Comparison of ENCODE assay signal across 15 cellular contexts in the genomic region with DNA sequence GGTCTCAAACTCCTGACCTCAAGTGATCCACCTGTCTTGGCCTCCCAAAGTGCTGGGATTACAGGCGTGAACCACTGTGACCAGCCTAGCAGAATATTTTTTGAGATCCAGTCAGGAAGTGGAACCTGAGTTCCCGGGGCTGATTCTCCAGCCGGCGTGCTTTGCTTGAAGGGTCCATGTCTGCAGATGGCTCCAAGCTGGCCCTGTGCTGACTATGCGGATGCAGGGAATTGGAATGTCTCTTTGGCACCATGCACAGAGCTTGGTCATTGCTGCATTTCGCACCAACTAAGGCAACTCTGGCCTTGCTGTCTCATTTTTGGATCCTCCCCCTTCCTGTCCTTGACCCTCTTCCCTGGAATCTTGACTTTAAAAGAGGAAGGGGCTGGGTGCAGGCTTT. TPM values are rescaled to one million over a fixed set of nuclear protein-coding genes. Genes with fewer than 3 reads are reported as not detected.
DNase-seq lines count a peak whose midpoint lies in the region; ATAC-seq and TF ChIP-seq lines count a peak whose summit lies in the region.
"Had no signal": no experiment of that assay in that cellular context is flagged by ENCODE, and none has a peak within 500 bp of the region (broad histone marks: within the 10 kb centered on the region; RNA-seq: fewer than 3 reads in every experiment).

No MANE protein-coding gene starts in this region.

- H3K4me1 ChIP-seq in heart right ventricle (peaks cover 44 to 98% (median 72%) of the 10 kb centered on the region in 9 donors), psoas muscle (peaks cover 61% of the 10 kb centered on the region)

- ATAC-seq in heart right ventricle (no peak), Right ventricle myocardium superior (ENCODE audit: poor library complexity) (no peak), psoas muscle (no peak), GM18520 (IDR thresholded peaks at IDR 0.05; ENCODE audit: unreplicated experiment) (no peak), GM19463 (IDR thresholded peaks at IDR 0.05; ENCODE audit: unreplicated experiment) (no peak)
- ATAC-seq: SK-N-SH treated with all-trans-retinoic acid at 6 μM for 48 hours; stimulated activated effector memory CD8-positive, alpha-beta T cell treated with anti-CD3 and anti-CD28 coated beads, Interleukin-12 subunit alpha, Interleukin-12 subunit beta, amount 100 ng/mL, for 72 hours had no signal

- no peaks in the 10 kb centered on the region for H3K36me3 ChIP-seq in heart right ventricle
- no peaks in the 10 kb centered on the region for H3K36me3 ChIP-seq in psoas muscle (ENCODE audit: insufficient read depth in 1 of 2, low read depth in 1 of 2)

- H3K9me3 ChIP-seq in heart right ventricle (no peaks in the 10 kb centered on the region), psoas muscle (no peaks in the 10 kb centered on the region)

- H3K27ac ChIP-seq in heart right ventricle (peak overlapping the region in 9 of 10 donors; percentile 85 to 98 (median 93)), psoas muscle (peak overlapping the region; percentile 71)

- H3K4me3 ChIP-seq in heart right ventricle (no peak overlapping the region), fibroblast of the aortic adventitia (ENCODE audit: low read depth, low read length) (no peak overlapping the region), psoas muscle (no peak overlapping the region)

- DNase-seq in heart right ventricle (no peak), Right ventricle myocardium superior (no peak), fibroblast of the aortic adventitia (ENCODE audit: low read depth) (peak; percentile 83), psoas muscle (peak in 1 of 2 donors; percentile 49), GDM1 (lab: John Stamatoyannopoulos, UW) (no peak), NCI-H187 (lab: John Stamatoyannopoulos, UW) (no peak)
- DNase-seq: activated naive CD4-positive, alpha-beta T cell treated with Interleukin-2 at 50 U/mL for 16 hours; erythroblast; MV-4-11; posterior cingulate gyrus; stimulated activated CD4-positive, alpha-beta T cell treated with anti-CD3 and anti-CD28 coated beads, Interleukin-2, amount 100 ng/mL, for 24 hours had no signal

- TF ChIP-seq CTCF in heart right ventricle (IDR thresholded peaks at IDR 0.05) (no peak), fibroblast of the aortic adventitia (IDR thresholded peaks at IDR 0.05; ENCODE audit: insufficient read depth, low read length) (no peak), psoas muscle (IDR thresholded peaks at IDR 0.05) (no peak)

- intact Hi-C loops in heart right ventricle (cut with DNase I), result loop anchor here in 1 of 10 donors (5.0 kb wide), 1 partner anchor 35 kb away; no protein-coding TSS in a partner anchor
- intact Hi-C loops in Right ventricle myocardium superior (cut with DNase I), result no loop called here
- intact Hi-C loops in psoas muscle (cut with DNase I), result no loop called here

- no peaks in the 10 kb centered on the region for H3K27me3 ChIP-seq in heart right ventricle
- H3K27me3 ChIP-seq in psoas muscle (ENCODE audit: insufficient read depth in 3 of 3, low read length in 2 of 3), result no peaks in the 10 kb centered on the region

- 59 to 60% methylated on average over 6 of the region's 6 CpGs for WGBS in heart right ventricle, 2 donors
- WGBS in psoas muscle, 3 donors, result 51 to 66% (median 59%) methylated on average over 6 of the region's 6 CpGs

RNA-seq across cellular contexts. Expression of a gene that starts 28.1 kb away (rescaled TPM):
- total RNA-seq in heart right ventricle, result 10 to 100 TPM; 45.4 to 65.0 (median 49.4) TPM
- 10 to 100 TPM; 52.8 to 68.4 TPM for polyA plus RNA-seq in heart right ventricle
- total RNA-seq in Right ventricle myocardium superior, result 55.6 TPM
- 13.6 and 23.9 TPM in 2 replicates for total RNA-seq in fibroblast of the aortic adventitia (ENCODE audit: low replicate concordance)
- total RNA-seq in psoas muscle, result 100 to 1,000 TPM in 1 of 4 donors, 10 to 100 TPM in 3; 25.6 to 108 (median 43.3) TPM
- polyA plus RNA-seq in psoas muscle, result 10 to 100 TPM; 18.8 to 52.5 (median 36.1) TPM
